Comparison of ENCODE assay signal across 13 cellular contexts in the genomic region with DNA sequence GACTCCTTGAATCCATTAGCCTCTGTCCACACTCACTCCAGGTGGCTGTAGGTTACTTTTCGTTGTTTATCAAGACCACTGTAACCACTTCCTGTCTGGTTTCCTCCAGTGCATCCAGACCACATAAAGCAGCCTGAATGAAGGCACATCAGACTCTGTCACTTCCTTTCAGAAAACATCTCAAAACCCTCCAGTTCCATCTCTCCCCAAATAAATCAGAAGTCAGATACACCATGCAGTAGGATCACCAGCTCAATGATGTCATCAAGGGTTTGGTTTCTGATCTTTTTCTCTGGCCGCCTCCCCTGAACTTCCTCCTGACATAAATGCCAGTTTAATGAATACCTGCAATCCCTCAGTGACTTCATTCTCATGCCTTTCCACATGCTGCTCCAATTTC.
DNase-seq lines count a peak whose midpoint lies in the region; ATAC-seq, FAIRE-seq and TF ChIP-seq lines count a peak whose summit lies in the region.
"Had no signal": no experiment of that assay in that cellular context is flagged by ENCODE, and none has a peak within 500 bp of the region (broad histone marks: within the 10 kb centered on the region; RNA-seq: fewer than 3 reads in every experiment).

No MANE protein-coding gene starts in this region.

- no peak for TF ChIP-seq POLR2A in GM12891 (IDR thresholded peaks at IDR 0.05; ENCODE audit: low read depth, low read length)

- H3K4me3 Mint-ChIP-seq in mesothelial cell of epicardium, result no peak overlapping the region

- H3K4me3 ChIP-seq in choroid plexus epithelial cell (ENCODE audit: low read depth, low read length), result no peak overlapping the region
- H3K4me3 ChIP-seq: adrenal gland, prostate gland had no signal

- no peak for TF ChIP-seq CTCF in choroid plexus epithelial cell (conservative IDR thresholded peaks at IDR 0.05; ENCODE audit: low read depth, low read length)
- no peak for TF ChIP-seq CTCF in mesothelial cell of epicardium (IDR thresholded peaks at IDR 0.05; ENCODE audit: unreplicated experiment)

- peak; percentile 26 for FAIRE-seq in GM12891 (lab: Jason Lieb, UNC)
- FAIRE-seq: kidney had no signal

- DNase-seq in GM12891 (ENCODE audit: insufficient read length, low spot score) (no peak), choroid plexus epithelial cell (ENCODE audit: low read depth) (peak; percentile 18), NCI-H146 treated with DMSO at 0.1 percent for 48 hours (lab: John Stamatoyannopoulos, UW; ENCODE audit: unreplicated experiment) (no peak), RKO (ENCODE audit: low spot score) (no peak), GDM1 (lab: John Stamatoyannopoulos, UW) (no peak), mesothelial cell of epicardium (ENCODE audit: low spot score in 2 of 2, unreplicated experiment in 2 of 2) (no peak)
- DNase-seq: activated CD4-positive, CD25-positive, alpha-beta regulatory T cell treated with anti-CD3 and anti-CD28 coated beads, Interleukin-2, amount 50 U/mL, for 72 hours; adrenal gland; GOT3; kidney had no signal

- no peaks in the 10 kb centered on the region for H3K9me3 Mint-ChIP-seq in mesothelial cell of epicardium

- no peaks in the 10 kb centered on the region for H3K27me3 Mint-ChIP-seq in mesothelial cell of epicardium (ENCODE audit: low read depth)

- H3K27ac Mint-ChIP-seq in mesothelial cell of epicardium, result no peak overlapping the region

- ATAC-seq in GM21367 (IDR thresholded peaks at IDR 0.05; ENCODE audit: unreplicated experiment), result peak; percentile 87
- peak; percentile 64 for ATAC-seq in HG03196 (IDR thresholded peaks at IDR 0.05; ENCODE audit: unreplicated experiment)

- no peaks in the 10 kb centered on the region for H3K36me3 Mint-ChIP-seq in mesothelial cell of epicardium

- H3K4me1 Mint-ChIP-seq in mesothelial cell of epicardium, result peaks cover 10% of the 10 kb centered on the region

TF ChIP-seq in GM12891, 5 proteins besides CTCF, POLR2A, EP300 and RAD21:
- TF ChIP-seq SPI1 (IDR thresholded peaks at IDR 0.05; ENCODE audit: low read depth, low read length) (peak; percentile 7; the same call in 1 of the 2 replicates), POLR2AphosphoS5 (IDR thresholded peaks at IDR 0.05; ENCODE audit: low read depth, low read length) (no peak)
TF ChIP-seq in GM12891: peak in this region for 1.
